10 cellular contexts compared by ENCODE assay signal in genomic region chr11:124592627-124593026, GRCh38. TPM values are rescaled to one million over a fixed set of nuclear protein-coding genes. Genes with fewer than 3 reads are reported as not detected.
"Had no signal": no experiment of that assay in that cellular context is flagged by ENCODE, and none has a peak within 500 bp of the region (broad histone marks: within the 10 kb centered on the region; RNA-seq: fewer than 3 reads in every experiment).

No MANE protein-coding gene starts in this region.

- H3K4me1 ChIP-seq: HAP-1 had no signal

- DNase-seq: GM23248, GOT3, H7, HFFc6 had no signal

- H3K9me3 ChIP-seq: HAP-1 had no signal

- ATAC-seq: HCT116, HepG2 had no signal

- H3K36me3 ChIP-seq: HAP-1 had no signal

- H3K27ac ChIP-seq: GM23248, HL-60 had no signal

- H3K4me3 ChIP-seq: GM23248, HAP-1 had no signal

RNA-seq across cellular contexts. Expression of gene PANX3, which starts 18.6 kb away (rescaled TPM):
- total RNA-seq: GM23248, H4, H7, HepG2, HFFc6, HT1080 had no signal

RNA-seq across cellular contexts. Expression of gene OR8A1, which starts 22.8 kb away (rescaled TPM):
- total RNA-seq: GM23248, H4, H7, HepG2, HFFc6, HT1080 had no signal

RNA-seq across cellular contexts. Expression of gene OR8B12, which starts 49.2 kb away (rescaled TPM):
- total RNA-seq: GM23248, H4, H7, HepG2, HFFc6, HT1080 had no signal
